ENCODE assay signal across 11 cellular contexts in the genomic region with DNA sequence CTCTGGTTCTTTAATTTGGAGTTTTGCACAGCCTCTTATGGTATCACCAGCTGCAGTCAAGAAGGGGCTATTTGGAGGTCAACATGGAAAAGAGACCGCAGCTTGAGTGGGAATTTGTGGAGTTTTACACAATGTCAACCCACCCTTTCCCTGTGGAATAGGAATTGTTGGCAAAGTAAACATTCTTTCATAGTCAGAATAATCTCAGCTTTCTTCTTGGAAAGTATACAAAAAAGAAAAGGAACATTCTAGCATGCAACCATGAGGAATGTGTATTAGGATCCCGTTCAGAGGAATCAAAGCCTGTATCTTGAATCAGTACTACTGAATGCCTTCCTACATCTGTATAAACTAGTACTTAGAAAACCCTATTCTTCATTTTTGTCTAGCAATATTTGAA.
A peak's percentile ranks its signal among the peaks of the same experiment; 100 is the strongest.
DNase-seq lines count a peak whose midpoint lies in the region; ATAC-seq and TF ChIP-seq lines count a peak whose summit lies in the region.
"Had no signal": no experiment of that assay in that cellular context is flagged by ENCODE, and none has a peak within 500 bp of the region (broad histone marks: within the 10 kb centered on the region; RNA-seq: fewer than 3 reads in every experiment).

No MANE protein-coding gene starts in this region.

- no peak overlapping the region for H2AK5ac ChIP-seq in mesendoderm (ENCODE audit: low read length)

- no peak overlapping the region for H3K9ac ChIP-seq in mesendoderm (ENCODE audit: low read length)

- H3K36me3 Mint-ChIP-seq in HFFc6 (ENCODE audit: low read depth), result no peaks in the 10 kb centered on the region

- WGBS in esophagus muscularis mucosa, result 16% methylated on average over 2 of the region's 2 CpGs
- WGBS in mesendoderm (ENCODE audit: extremely low coverage, insufficient coverage, low lambda C conversion rate), result no CpG with 5 or more reads among the region's 2 CpGs
- 50 to 54% methylated on average over 2 of the region's 2 CpGs for WGBS in transverse colon (ENCODE audit: low coverage in 1 of 2), 2 donors

- no peak for TF ChIP-seq POLR2A in esophagus muscularis mucosa (IDR thresholded peaks at IDR 0.05; ENCODE audit: low read depth)
- no peak for TF ChIP-seq POLR2A in transverse colon (IDR thresholded peaks at IDR 0.05)

- no peak overlapping the region for H2BK15ac ChIP-seq in mesendoderm (replicated peaks; ENCODE audit: low read depth)

- DNase-seq in HFFc6, result peak; percentile 11
- no peak for DNase-seq in esophagus muscularis mucosa (ENCODE audit: extremely low spot score)
- no peak for DNase-seq in mesendoderm
- no peak for DNase-seq in transverse colon
- DNase-seq in activated CD4-positive, alpha-beta T cell treated with anti-CD3 and anti-CD28 coated beads, Interleukin-2, amount 50 U/mL, for 48 hours, result no peak
- DNase-seq in posterior vena cava (ENCODE audit: low spot score), result no peak
- DNase-seq: activated CD4-positive, alpha-beta T cell treated with anti-CD3 and anti-CD28 coated beads for 1 hour; activated T-cell treated with anti-CD3 and anti-CD28 coated beads, Interleukin-2, amount 50 U/mL, for 48 hours; anterior cingulate cortex; midbrain had no signal

- H3K27me3 ChIP-seq in esophagus muscularis mucosa (no peaks in the 10 kb centered on the region), mesendoderm (ENCODE audit: insufficient read depth, low read length, poor library complexity) (no peaks in the 10 kb centered on the region), transverse colon (no peaks in the 10 kb centered on the region)

- intact Hi-C loops in esophagus muscularis mucosa (cut with DNase I) (loop anchor here (2.0 to 10.0 kb wide), 4 partner anchors 58 to 202 kb away; a partner anchor contains a TSS), transverse colon (cut with DNase I; ENCODE audit: low total_unique reads) (loop anchor here (10.0 kb wide), 1 partner anchor 68 kb away; no protein-coding TSS in a partner anchor), posterior vena cava (cut with DNase I) (loop anchor here (5.0 to 10.0 kb wide), 2 partner anchors 105 to 158 kb away; a partner anchor contains a TSS)

- H3K9me3 Mint-ChIP-seq in HFFc6, result no peaks in the 10 kb centered on the region

- H3K27ac Mint-ChIP-seq in HFFc6, result no peak overlapping the region

- H3K79me2 ChIP-seq in mesendoderm (ENCODE audit: control insufficient read depth, insufficient read depth, low read length), result no peaks in the 10 kb centered on the region

- H3K4ac ChIP-seq in mesendoderm (ENCODE audit: low read depth, low read length), result no peak overlapping the region

- ATAC-seq in HG03457 (IDR thresholded peaks at IDR 0.05; ENCODE audit: unreplicated experiment), result no peak

- H4K8ac ChIP-seq in mesendoderm (ENCODE audit: low read depth, low read length), result peak overlapping the region; percentile 65

- H2BK120ac ChIP-seq in mesendoderm (ENCODE audit: low read depth, low read length), result no peak overlapping the region

- H3K4me2 ChIP-seq in mesendoderm (ENCODE audit: low read length), result no peak overlapping the region

- H3K4me1 Mint-ChIP-seq in HFFc6 (ENCODE audit: low read depth), result peaks cover 25% of the 10 kb centered on the region

- H3K4me1 ChIP-seq in esophagus muscularis mucosa (peaks cover 18 to 42% (median 32%) of the 10 kb centered on the region in 4 donors), mesendoderm (ENCODE audit: control insufficient read depth, low read depth, low read length) (no peaks in the 10 kb centered on the region), transverse colon (peaks cover 0 to 35% (median 16%) of the 10 kb centered on the region in 4 donors)

- H3K27me3 Mint-ChIP-seq in HFFc6 (ENCODE audit: insufficient read depth), result peaks cover 5% of the 10 kb centered on the region

- H4K5ac ChIP-seq in mesendoderm (ENCODE audit: low read length), result no peak overlapping the region

- H3K36me3 ChIP-seq in esophagus muscularis mucosa, result no peaks in the 10 kb centered on the region
- no peaks in the 10 kb centered on the region for H3K36me3 ChIP-seq in mesendoderm (ENCODE audit: control insufficient read depth, insufficient read depth, low read length)
- no peaks in the 10 kb centered on the region for H3K36me3 ChIP-seq in transverse colon

- H2BK5ac ChIP-seq in mesendoderm (ENCODE audit: low read length), result no peak overlapping the region

- peak overlapping the region in 1 of 4 donors; percentile 25 for H3K4me3 ChIP-seq in esophagus muscularis mucosa
- no peak overlapping the region for H3K4me3 ChIP-seq in mesendoderm (ENCODE audit: low read length)
- H3K4me3 ChIP-seq in transverse colon, result no peak overlapping the region

- in situ Hi-C loops in transverse colon (cut with MboI; ENCODE audit: low pct_ligation_motif_present in 1 of 4, low pct_unique_long_range_greater_than_20kb in 1 of 4, low sequenced_read_pairs in 3 of 4), result loop anchor here in 1 of 4 donors (25.0 kb wide), 1 partner anchor 170 kb away; no protein-coding TSS in a partner anchor

- H3K23ac ChIP-seq in mesendoderm (ENCODE audit: low read length), result no peak overlapping the region

- H3K9me3 ChIP-seq in esophagus muscularis mucosa (no peaks in the 10 kb centered on the region), transverse colon (no peaks in the 10 kb centered on the region)

- H3K79me1 ChIP-seq in mesendoderm (ENCODE audit: low read length), result no peaks in the 10 kb centered on the region

- no peak for TF ChIP-seq CTCF in HFFc6 (IDR thresholded peaks at IDR 0.05)
- no peak for TF ChIP-seq CTCF in esophagus muscularis mucosa (IDR thresholded peaks at IDR 0.05)
- no peak for TF ChIP-seq CTCF in transverse colon (IDR thresholded peaks at IDR 0.05)

- H3K27ac ChIP-seq in esophagus muscularis mucosa (replicated peaks in 1 of 4), result peak overlapping the region; percentile 46 to 71 (median 58)
- no peak overlapping the region for H3K27ac ChIP-seq in mesendoderm (ENCODE audit: low read depth, low read length)
- peak overlapping the region; percentile 43 to 61 (median 52) for H3K27ac ChIP-seq in transverse colon

- TF ChIP-seq EP300 in esophagus muscularis mucosa (IDR thresholded peaks at IDR 0.05), result no peak
- TF ChIP-seq EP300 in transverse colon (IDR thresholded peaks at IDR 0.05; ENCODE audit: low read depth), result no peak

- no peak overlapping the region for H3K4me3 Mint-ChIP-seq in HFFc6

- H3K18ac ChIP-seq in mesendoderm (ENCODE audit: low read length), result no peak overlapping the region

- no peak overlapping the region for H3K56ac ChIP-seq in mesendoderm (ENCODE audit: low read length)
